19 cellular contexts compared by ENCODE assay signal in genomic region chrX:25049347-25049746, GRCh38. TPM values are rescaled to one million over a fixed set of nuclear protein-coding genes. Genes with fewer than 3 reads are reported as not detected.
DNase-seq lines count a peak whose midpoint lies in the region; ATAC-seq and TF ChIP-seq lines count a peak whose summit lies in the region.
"Had no signal": no experiment of that assay in that cellular context is flagged by ENCODE, and none has a peak within 500 bp of the region (broad histone marks: within the 10 kb centered on the region; RNA-seq: fewer than 3 reads in every experiment).

No MANE protein-coding gene starts in this region.

- H3K27ac ChIP-seq in ACC112 (ENCODE audit: low read depth, low read length) = no peak overlapping the region
- H3K27ac ChIP-seq in HUES6 (ENCODE audit: low read depth, low read length) = peak overlapping the region; percentile 89
- H3K27ac ChIP-seq: foreskin keratinocyte had no signal

- no peaks in the 10 kb centered on the region for H3K9me3 ChIP-seq in HUES6 (ENCODE audit: control insufficient read depth, insufficient read depth, low read depth, low read length)
- H3K9me3 ChIP-seq: HAP-1, mucosa of descending colon had no signal

- H3K27ac Mint-ChIP-seq in natural killer cell treated with Interleukin-12 subunit alpha and Interleukin-12 subunit beta and Interleukin-15 and Interleukin-18, amount 100 ng/mL, for 72 hours = no peak overlapping the region
- H3K27ac Mint-ChIP-seq: activated naive CD8-positive, alpha-beta T cell treated with anti-CD3 and anti-CD28 coated beads, Interleukin-2, amount 50 U/mL, for 24 hours; dendritic cell treated with granulocyte-macrophage colony-stimulating factor and Interleukin-4, amounts not matched to agents 40 ng/mL and 50 ng/mL, for 4 days had no signal

- H3K36me3 Mint-ChIP-seq in natural killer cell treated with Interleukin-12 subunit alpha and Interleukin-12 subunit beta and Interleukin-15 and Interleukin-18, amount 100 ng/mL, for 72 hours = no peaks in the 10 kb centered on the region

- H3K27me3 ChIP-seq in ACC112 (ENCODE audit: insufficient read depth, low read length) = peaks cover 38% of the 10 kb centered on the region
- no peaks in the 10 kb centered on the region for H3K27me3 ChIP-seq in HUES6 (ENCODE audit: control insufficient read depth, insufficient read depth, low read length)
- H3K27me3 ChIP-seq: foreskin keratinocyte had no signal

- H3K4me1 Mint-ChIP-seq in natural killer cell treated with Interleukin-12 subunit alpha and Interleukin-12 subunit beta and Interleukin-15 and Interleukin-18, amount 100 ng/mL, for 72 hours (ENCODE audit: low read depth in 2 of 2) = peaks cover 7 to 8% of the 10 kb centered on the region in 2 donors

- no peaks in the 10 kb centered on the region for H3K9me3 Mint-ChIP-seq in natural killer cell treated with Interleukin-12 subunit alpha and Interleukin-12 subunit beta and Interleukin-15 and Interleukin-18, amount 100 ng/mL, for 72 hours
- H3K9me3 Mint-ChIP-seq: activated naive CD8-positive, alpha-beta T cell treated with anti-CD3 and anti-CD28 coated beads, Interleukin-2, amount 50 U/mL, for 24 hours; dendritic cell treated with granulocyte-macrophage colony-stimulating factor and Interleukin-4, amounts not matched to agents 40 ng/mL and 50 ng/mL, for 4 days had no signal

- peak overlapping the region; percentile 62 for H3K9ac ChIP-seq in HUES6 (ENCODE audit: low read length)

- peak overlapping the region; percentile 38 for H2AFZ ChIP-seq in ACC112 (ENCODE audit: low read length, unreplicated experiment)

- ATAC-seq in natural killer cell treated with Interleukin-12 subunit alpha and Interleukin-12 subunit beta and Interleukin-15 and Interleukin-18, amount 100 ng/mL, for 72 hours = no peak
- no peak for ATAC-seq in GM21529 (IDR thresholded peaks at IDR 0.05; ENCODE audit: unreplicated experiment)
- ATAC-seq: activated CD4-positive, CD25-positive, alpha-beta regulatory T cell treated with anti-CD3 and anti-CD28 coated beads, Interleukin-2, amount 50 U/mL, for 24 hours; activated naive CD8-positive, alpha-beta T cell treated with anti-CD3 and anti-CD28 coated beads, Interleukin-2, amount 50 U/mL, for 24 hours; foreskin keratinocyte; mucosa of descending colon had no signal

- DNase-seq in SK-MEL-5 (ENCODE audit: low read depth, low spot score) (peak; percentile 17), fibroblast of mammary gland (ENCODE audit: low read depth) (peak; percentile 12), dermis blood vessel endothelial cell (no peak), NCI-H2171 treated with DMSO at 0.1 percent for 48 hours (lab: John Stamatoyannopoulos, UW) (no peak)
- DNase-seq in natural killer cell treated with Interleukin-12 subunit alpha and Interleukin-12 subunit beta and Interleukin-15 and Interleukin-18, amount 100 ng/mL, for 72 hours (ENCODE audit: low spot score) = no peak
- DNase-seq: activated naive CD8-positive, alpha-beta T cell treated with anti-CD3 and anti-CD28 coated beads, Interleukin-2, amount 50 U/mL, for 24 hours; EL; foreskin keratinocyte; islet precursor cell; mucosa of descending colon; NCI-H1930; NCI-H748 treated with DMSO at 0.1 percent for 48 hours had no signal

- no peaks in the 10 kb centered on the region for H3K4me1 ChIP-seq in ACC112 (ENCODE audit: control insufficient read depth, insufficient read depth, low read length, unreplicated experiment)
- H3K4me1 ChIP-seq in HUES6 (ENCODE audit: control insufficient read depth, insufficient read depth, low read length) = peaks cover 57% of the 10 kb centered on the region
- H3K4me1 ChIP-seq: foreskin keratinocyte had no signal

- H3K4me3 Mint-ChIP-seq in natural killer cell treated with Interleukin-12 subunit alpha and Interleukin-12 subunit beta and Interleukin-15 and Interleukin-18, amount 100 ng/mL, for 72 hours = no peak overlapping the region
- H3K4me3 Mint-ChIP-seq: activated naive CD8-positive, alpha-beta T cell treated with anti-CD3 and anti-CD28 coated beads, Interleukin-2, amount 50 U/mL, for 24 hours; dendritic cell treated with granulocyte-macrophage colony-stimulating factor and Interleukin-4, amounts not matched to agents 40 ng/mL and 50 ng/mL, for 4 days had no signal

- no peak overlapping the region for H3K4me3 ChIP-seq in ACC112 (ENCODE audit: low read depth, low read length)
- H3K4me3 ChIP-seq in HUES6 (ENCODE audit: low read depth, low read length) = peak overlapping the region; percentile 2; the same call in 1 of the 2 replicates
- no peak overlapping the region for H3K4me3 ChIP-seq in fibroblast of mammary gland (ENCODE audit: control insufficient read depth, low read depth, low read length)
- H3K4me3 ChIP-seq: HAP-1, mucosa of descending colon had no signal

- no peaks in the 10 kb centered on the region for H3K79me2 ChIP-seq in ACC112 (ENCODE audit: control insufficient read depth, insufficient read depth, low read length, unreplicated experiment)

- in situ Hi-C loops in SK-MEL-5 (cut with HindIII; ENCODE audit: low pct_unique_long_range_greater_than_20kb, low sequenced_read_pairs) = no loop called here

- no peaks in the 10 kb centered on the region for H3K36me3 ChIP-seq in ACC112 (ENCODE audit: insufficient read depth, low read length)
- no peaks in the 10 kb centered on the region for H3K36me3 ChIP-seq in HUES6 (ENCODE audit: control insufficient read depth, insufficient read depth, low read length)
- H3K36me3 ChIP-seq: HAP-1 had no signal

- H3K27me3 Mint-ChIP-seq in natural killer cell treated with Interleukin-12 subunit alpha and Interleukin-12 subunit beta and Interleukin-15 and Interleukin-18, amount 100 ng/mL, for 72 hours = peaks cover 0 to 8% of the 10 kb centered on the region in 2 donors
- H3K27me3 Mint-ChIP-seq: activated naive CD8-positive, alpha-beta T cell treated with anti-CD3 and anti-CD28 coated beads, Interleukin-2, amount 50 U/mL, for 24 hours had no signal

- no peak for TF ChIP-seq CTCF in fibroblast of mammary gland (conservative IDR thresholded peaks at IDR 0.05; ENCODE audit: control insufficient read depth, insufficient read depth, low read depth, low read length)

RNA-seq across cellular contexts. Expression of gene ARX, which starts 33.6 kb away (rescaled TPM):
- 0.24 and 0.56 TPM in 2 replicates for total RNA-seq in SK-MEL-5 (2014; rRNA removed; shearing (Covaris generic))
- polyA plus RNA-seq in SK-MEL-5 (2015; cell fraction: cytosol; rRNA removed) = 0.86 and 0.99 TPM in 2 replicates
- 0.23 and 1.7 TPM in 2 replicates for polyA plus RNA-seq in SK-MEL-5 (2015; cell fraction: nucleus; rRNA removed)
- total RNA-seq in dermis blood vessel endothelial cell = not detected in 2 replicates
- total RNA-seq in natural killer cell treated with Interleukin-12 subunit alpha and Interleukin-12 subunit beta and Interleukin-15 and Interleukin-18, amount 100 ng/mL, for 72 hours = not detected
- total RNA-seq: foreskin keratinocyte, ureter had no signal
- polyA plus RNA-seq: foreskin keratinocyte had no signal

Comparison
In these comparisons a context has a peak if more than half of its experiments do, and no peak if none do; other contexts are left out.
1. DNase-seq: peak in SK-MEL-5 (single experiment) and fibroblast of mammary gland (single experiment); none in dermis blood vessel endothelial cell (single experiment), NCI-H2171 treated with DMSO at 0.1 percent for 48 hours (single experiment) and natural killer cell treated with Interleukin-12 subunit alpha and Interleukin-12 subunit beta and Interleukin-15 and Interleukin-18, amount 100 ng/mL, for 72 hours (single experiment).